In genomic region chr11:77475206-77475605, GRCh38 we compare ENCODE assay signal across 17 cellular contexts. TPM values are rescaled to one million over a fixed set of nuclear protein-coding genes. Genes with fewer than 3 reads are reported as not detected.
DNase-seq lines count a peak whose midpoint lies in the region; ATAC-seq, FAIRE-seq and TF ChIP-seq lines count a peak whose summit lies in the region.
"Had no signal": no experiment of that assay in that cellular context is flagged by ENCODE, and none has a peak within 500 bp of the region (broad histone marks: within the 10 kb centered on the region; RNA-seq: fewer than 3 reads in every experiment).

No MANE protein-coding gene starts in this region.

- no peak for TF ChIP-seq POLR2A in HepG2 (IDR thresholded peaks at IDR 0.05; ENCODE audit: insufficient read depth in 1 of 2, low read depth in 2 of 2, low read length in 2 of 2)
- TF ChIP-seq POLR2A in K562 (conservative IDR thresholded peaks at IDR 0.05): no peak

- peaks cover 25% of the 10 kb centered on the region for H3K4me1 Mint-ChIP-seq in type B pancreatic cell (ENCODE audit: unreplicated experiment)

- intact Hi-C loops in HepG2 (cut with micrococcal nuclease; ENCODE audit: unreplicated experiment): no loop called here
- intact Hi-C loops in K562 (cut with micrococcal nuclease): no loop called here

- ATAC-seq in HepG2 (no peak), K562 (no peak), esophagus mucosa (no peak), HG03045 (IDR thresholded peaks at IDR 0.05; ENCODE audit: unreplicated experiment) (no peak)
- ATAC-seq: foreskin keratinocyte had no signal

- H3K4me3 Mint-ChIP-seq in type B pancreatic cell: peak overlapping the region; percentile 74

- H2AFZ ChIP-seq in HepG2 (ENCODE audit: low read length): no peak overlapping the region
- 0 out of 2 replicates have a peak overlapping the region, but pooled peaks have one; percentile 100 for H2AFZ ChIP-seq in K562 (ENCODE audit: low read depth, low read length)

- DNase-seq in HepG2 (ENCODE audit: low spot score) (no peak), K562 (ENCODE audit: extremely low read depth in 1 of 4, low spot score in 3 of 4) (no peak), type B pancreatic cell (ENCODE audit: extremely low spot score, unreplicated experiment) (no peak), mesenteric fat pad (ENCODE audit: low spot score) (no peak)
- DNase-seq: activated CD8-positive, alpha-beta memory T cell treated with anti-CD3 and anti-CD28 coated beads, Interleukin-2, amount 50 U/mL, for 48 hours; BE2C; dorsolateral prefrontal cortex; foreskin keratinocyte; IMR-90; NCI-H1417 treated with DMSO at 0.1 percent for 48 hours; stimulated activated CD4-positive, alpha-beta T cell treated with anti-CD3 and anti-CD28 coated beads, Interleukin-2, amount 100 ng/mL, for 48 hours; stimulated activated naive CD4-positive, alpha-beta T cell; T1000 had no signal

- H3K27ac ChIP-seq in liver (ENCODE audit: low read depth in 1 of 2, low read length in 2 of 2): peak overlapping the region; percentile 72 to 94
- no peak overlapping the region for H3K27ac ChIP-seq in HepG2 (ENCODE audit: extremely low read length, insufficient read depth, low read length)
- no peak overlapping the region for H3K27ac ChIP-seq in K562 (ENCODE audit: extremely low read depth, low read depth, low read length)
- H3K27ac ChIP-seq in muscle layer of duodenum (ENCODE audit: low read length): peak overlapping the region; percentile 1

- H3K9me3 ChIP-seq in liver (ENCODE audit: control insufficient read depth in 4 of 4, low read length in 3 of 4) (no peaks in the 10 kb centered on the region), HepG2 (ENCODE audit: low read length) (no peaks in the 10 kb centered on the region), K562 (replicated peaks; ENCODE audit: control insufficient read depth, insufficient read depth, low read depth, low read length) (no peaks in the 10 kb centered on the region), muscle layer of duodenum (ENCODE audit: control insufficient read depth in 1 of 2, low read length in 2 of 2) (no peaks in the 10 kb centered on the region)
- H3K9me3 ChIP-seq: BE2C had no signal

- 50% methylated on average over 5 of the region's 5 CpGs for WGBS in liver
- WGBS in HepG2 (ENCODE audit: low lambda C conversion rate): 3% methylated on average over 5 of the region's 5 CpGs
- 50% methylated on average over 5 of the region's 5 CpGs for WGBS in K562 (ENCODE audit: insufficient coverage, low coverage, missing lambda C conversion rate)

- POLR2A ChIA-PET in HepG2 (lab: Yijun Ruan, JAX): no interaction called here
- POLR2A ChIA-PET in K562 (lab: Yijun Ruan, JAX): interaction anchor here (0.7 to 2.1 kb wide), 4 partner anchors 14 to 336 kb away, joined by 3 to 5 read pairs (median 4); no protein-coding TSS in a partner anchor

- H3K27ac Mint-ChIP-seq in type B pancreatic cell: peak overlapping the region; percentile 100

- CTCF ChIA-PET in HepG2 (lab: Yijun Ruan, JAX; ENCODE audit: low intra/inter-chr PET ratio, low total read pairs) (no interaction called here), K562 (lab: Yijun Ruan, JAX; ENCODE audit: low intra/inter-chr PET ratio) (no interaction called here)

- H3K9me3 Mint-ChIP-seq in type B pancreatic cell: no peaks in the 10 kb centered on the region

- no peaks in the 10 kb centered on the region for H3K79me2 ChIP-seq in HepG2 (ENCODE audit: insufficient read depth, low read length)
- H3K79me2 ChIP-seq in K562 (ENCODE audit: control insufficient read depth, insufficient read depth, low read length): no peaks in the 10 kb centered on the region

- H4K20me1 ChIP-seq in HepG2 (ENCODE audit: insufficient read depth, low read length): no peaks in the 10 kb centered on the region
- no peaks in the 10 kb centered on the region for H4K20me1 ChIP-seq in K562 (replicated peaks; ENCODE audit: control insufficient read depth, insufficient read depth, low read length)

- no peak for FAIRE-seq in HepG2 (lab: Jason Lieb, UNC)
- FAIRE-seq in K562 (lab: Jason Lieb, UNC): no peak

- H3K9ac ChIP-seq in liver (ENCODE audit: low read depth in 1 of 2, low read length in 2 of 2) (peak overlapping the region in 1 of 2 donors; percentile 60), HepG2 (ENCODE audit: insufficient read depth, low read depth, low read length) (no peak overlapping the region), K562 (ENCODE audit: insufficient read depth in 1 of 2, low read depth in 2 of 2, low read length in 2 of 2) (no peak overlapping the region)

- peaks cover 2 to 21% (median 10%) of the 10 kb centered on the region in 4 donors for H3K4me1 ChIP-seq in liver (ENCODE audit: control insufficient read depth in 4 of 4, insufficient read depth in 4 of 4, low read length in 3 of 4)
- peaks cover 50% of the 10 kb centered on the region for H3K4me1 ChIP-seq in HepG2 (ENCODE audit: insufficient read depth, low read length)
- H3K4me1 ChIP-seq in K562 (replicated peaks in 1 of 2; ENCODE audit: control insufficient read depth in 2 of 2, insufficient read depth in 2 of 2, low read length in 2 of 2): peaks cover 0 to 14% of the 10 kb centered on the region in 2 experiments; a peak in 1 of 5 replicates
- H3K4me1 ChIP-seq in muscle layer of duodenum (ENCODE audit: control insufficient read depth in 1 of 2, insufficient read depth in 2 of 2, low read length in 2 of 2): no peaks in the 10 kb centered on the region
- H3K4me1 ChIP-seq: BE2C had no signal

- no peak for TF ChIP-seq EP300 in HepG2 (IDR thresholded peaks at IDR 0.05; ENCODE audit: low read depth in 2 of 2, low read length in 2 of 2)
- no peak for TF ChIP-seq EP300 in HepG2 (CRISPR knock-in tag; IDR thresholded peaks at IDR 0.05; ENCODE audit: borderline replicate concordance)
- no peak for TF ChIP-seq EP300 in K562 (IDR thresholded peaks at IDR 0.05; ENCODE audit: low read length)

- H3K9me1 ChIP-seq in K562 (ENCODE audit: control insufficient read depth, insufficient read depth, low read length): no peaks in the 10 kb centered on the region

- no peak for TF ChIP-seq RAD21 in liver (IDR thresholded peaks at IDR 0.05)
- no peak for TF ChIP-seq RAD21 in HepG2 (CRISPR knock-in tag; IDR thresholded peaks at IDR 0.05)
- no peak for TF ChIP-seq RAD21 in K562 (CRISPR knock-in tag; conservative IDR thresholded peaks at IDR 0.05 in 1 of 2, IDR thresholded peaks at IDR 0.05 in 1 of 2)

- TF ChIP-seq CTCF in liver (IDR thresholded peaks at IDR 0.05; ENCODE audit: low read depth, low read length, missing input control): no peak
- TF ChIP-seq CTCF in HepG2 (CRISPR knock-in tag; IDR thresholded peaks at IDR 0.05): no peak
- no peak for TF ChIP-seq CTCF in K562 (IDR thresholded peaks at IDR 0.05 in 2 of 3, conservative IDR thresholded peaks at IDR 0.05 in 1 of 3; ENCODE audit: insufficient read depth in 2 of 3, low read depth in 1 of 3, low read length in 3 of 3)
- no peak for TF ChIP-seq CTCF in type B pancreatic cell (conservative IDR thresholded peaks at IDR 0.05)

- no peak overlapping the region for H3K4me3 ChIP-seq in liver (ENCODE audit: low read depth in 1 of 3, low read length in 3 of 3)
- no peak overlapping the region for H3K4me3 ChIP-seq in HepG2 (replicated peaks in 1 of 3; ENCODE audit: insufficient read depth in 1 of 3, low read depth in 2 of 3, low read length in 3 of 3)
- H3K4me3 ChIP-seq in K562: no peak overlapping the region
- H3K4me3 ChIP-seq in muscle layer of duodenum (ENCODE audit: low read depth in 1 of 2, low read length in 2 of 2): no peak overlapping the region

- H3K27me3 Mint-ChIP-seq in type B pancreatic cell: peaks cover 3% of the 10 kb centered on the region

- in situ Hi-C loops in HepG2 (cut with HindIII; ENCODE audit: extremely low pct_ligation_motif_present, low pct_unique_long_range_greater_than_20kb) (no loop called here), K562 (cut with MboI) (no loop called here)

- H3K4me2 ChIP-seq in HepG2 (ENCODE audit: low read depth, low read length): no peak overlapping the region
- no peak overlapping the region for H3K4me2 ChIP-seq in K562 (ENCODE audit: insufficient read depth, low read length)

- H3K36me3 Mint-ChIP-seq in type B pancreatic cell: no peaks in the 10 kb centered on the region

- no TSS peak for BruUV-seq in HepG2 (replicated peaks; lab: Mats Ljungman, UMichigan)
- BruUV-seq in K562 (replicated peaks; lab: Mats Ljungman, UMichigan): no TSS peak

- H3K36me3 ChIP-seq in liver (ENCODE audit: control insufficient read depth in 4 of 4, insufficient read depth in 3 of 4, low read depth in 1 of 4, low read length in 3 of 4) (no peaks in the 10 kb centered on the region), HepG2 (replicated peaks in 1 of 2; ENCODE audit: control insufficient read depth in 1 of 2, insufficient read depth in 2 of 2, low read length in 2 of 2) (no peaks in the 10 kb centered on the region), K562 (ENCODE audit: control insufficient read depth, insufficient read depth, low read length) (no peaks in the 10 kb centered on the region), muscle layer of duodenum (ENCODE audit: control insufficient read depth in 1 of 2, insufficient read depth in 2 of 2, low read length in 2 of 2) (no peaks in the 10 kb centered on the region)
- H3K36me3 ChIP-seq: BE2C had no signal

- H3K27me3 ChIP-seq in liver (ENCODE audit: control insufficient read depth in 4 of 4, insufficient read depth in 4 of 4, low read length in 3 of 4): no peaks in the 10 kb centered on the region
- peaks cover 0 to 24% of the 10 kb centered on the region in 2 experiments; a peak in 2 of 5 replicates for H3K27me3 ChIP-seq in HepG2 (ENCODE audit: control insufficient read depth in 1 of 2, insufficient read depth in 2 of 2, low read length in 2 of 2)
- H3K27me3 ChIP-seq in K562 (ENCODE audit: control insufficient read depth in 2 of 2, insufficient read depth in 2 of 2, low read length in 2 of 2): peaks cover 4 to 10% of the 10 kb centered on the region in 2 experiments; a peak in 4 of 5 replicates
- H3K27me3 ChIP-seq in muscle layer of duodenum (ENCODE audit: low read depth, low read length): no peaks in the 10 kb centered on the region
- H3K27me3 ChIP-seq: dorsolateral prefrontal cortex, foreskin keratinocyte had no signal

RNA-seq across cellular contexts. Expression of gene PAK1, which starts 1.3 kb away (rescaled TPM):
- total RNA-seq in liver: 10 to 100 TPM in 1 of 2 donors, 1 to 10 TPM in 1; 9.4 to 24.9 TPM
- polyA plus RNA-seq in liver: 1 to 10 TPM; 3.6 to 5.5 TPM
- 1.5 and 3.1 TPM in 2 replicates for total RNA-seq in HepG2 (2016; rRNA removed; fragmentation: Illumina TruSeq; extraction: Trizol)
- 2.0 and 3.0 TPM in 2 replicates for total RNA-seq in HepG2 (2016; cell fraction: cytosol; rRNA removed; fragmentation: Illumina TruSeq; extraction: Trizol; ENCODE audit: low read depth)
- 0.89 and 1.1 TPM in 2 replicates for total RNA-seq in HepG2 (2016; cell fraction: insoluble cytoplasmic fraction; rRNA removed; fragmentation: Illumina TruSeq; extraction: Trizol)
- total RNA-seq in HepG2 (2016; cell fraction: membrane; rRNA removed; fragmentation: Illumina TruSeq; extraction: Trizol): 1.5 and 1.8 TPM in 2 replicates
- total RNA-seq in HepG2 (2016; cell fraction: nucleus; rRNA removed; fragmentation: Illumina TruSeq; extraction: Trizol): 0.96 and 2.2 TPM in 2 replicates
- polyA plus RNA-seq in HepG2 (2011; rRNA removed): 4.3 and 4.9 TPM in 2 replicates
- polyA plus RNA-seq in HepG2 (2011; cell fraction: cytosol; rRNA removed): 1.7 and 3.1 TPM in 2 replicates
- 10.8 and 12.7 TPM in 2 replicates for polyA plus RNA-seq in HepG2 (2011; cell fraction: nucleus; rRNA removed)
- 3.3 and 5.7 TPM in 2 replicates for polyA plus RNA-seq in HepG2 (2012)
- polyA plus RNA-seq in HepG2 (2016; cell fraction: cytosol; fragmentation: Illumina TruSeq; extraction: Trizol; ENCODE audit: low read depth): 0.31 and 0.35 TPM in 2 replicates
- polyA plus RNA-seq in HepG2 (2016; cell fraction: insoluble cytoplasmic fraction; fragmentation: Illumina TruSeq; extraction: Trizol; ENCODE audit: low read depth): 1.5 and 2.0 TPM in 2 replicates
- 0.78 and 1.3 TPM in 2 replicates for polyA plus RNA-seq in HepG2 (2016; cell fraction: membrane; fragmentation: Illumina TruSeq; extraction: Trizol; ENCODE audit: low read depth)
- 3.3 and 3.9 TPM in 2 replicates for polyA plus RNA-seq in HepG2 (2016; cell fraction: nucleus; fragmentation: Illumina TruSeq; extraction: Trizol; ENCODE audit: insufficient read depth, low read depth)
- 1.7 and 35.6 TPM in 2 replicates for polyA minus RNA-seq in HepG2 (2011; rRNA and poly(A)+ RNA removed; ENCODE audit: low replicate concordance)
- polyA minus RNA-seq in HepG2 (2011; cell fraction: cytosol; rRNA and poly(A)+ RNA removed): 2.1 and 4.2 TPM in 2 replicates
- 7.5 and 9.6 TPM in 2 replicates for polyA minus RNA-seq in HepG2 (2011; cell fraction: nucleus; rRNA and poly(A)+ RNA removed)
- 2.6 and 7.2 TPM in 2 replicates for total RNA-seq in K562 (2011; cell fraction: chromatin; rRNA removed; ENCODE audit: low replicate concordance)
- 1.6 and 2.2 TPM in 2 replicates for total RNA-seq in K562 (2011; cell fraction: nucleolus; rRNA removed)
- 2.2 and 5.6 TPM in 2 replicates for total RNA-seq in K562 (2011; cell fraction: nucleoplasm; rRNA removed)
- 2.0 and 2.9 TPM in 2 replicates for total RNA-seq in K562 (2014; rRNA removed)
- total RNA-seq in K562 (2014; rRNA removed; fragmentation: Illumina TruSeq; extraction: Trizol): 1.1 and 1.9 TPM in 2 replicates
- 2.1 and 2.4 TPM in 2 replicates for total RNA-seq in K562 (2015; rRNA removed; fragmentation: Illumina TruSeq; extraction: Trizol)
- total RNA-seq in K562 (2021): 1.9 TPM in 2 replicates
- 10.3 and 11.7 TPM in 2 replicates for polyA plus RNA-seq in K562 (2011; rRNA removed)
- 5.2 and 9.3 TPM in 2 replicates for polyA plus RNA-seq in K562 (2011; cell fraction: cytosol; rRNA removed)
- 11.0 and 13.4 TPM in 2 replicates for polyA plus RNA-seq in K562 (2011; cell fraction: nucleus; rRNA removed)
- 2.2 and 2.4 TPM in 2 replicates for polyA plus RNA-seq in K562 (2012)
- polyA plus RNA-seq in K562 (2014; fragmentation: Illumina TruSeq; extraction: Trizol): 1.7 TPM in 2 replicates
- polyA plus RNA-seq in K562 (2014; fragmentation: Nextera tagmentation; extraction: Ambion mirVana): under 1 TPM; 0.52 to 0.80 TPM
- 1.9 and 2.2 TPM in 2 replicates for polyA plus RNA-seq in K562 (2014; rRNA removed)
- 18.2 and 19.3 TPM in 2 replicates for polyA minus RNA-seq in K562 (2011; rRNA and poly(A)+ RNA removed)
- 7.9 and 9.7 TPM in 2 replicates for polyA minus RNA-seq in K562 (2011; cell fraction: cytosol; rRNA and poly(A)+ RNA removed)
- 3.6 and 13.0 TPM in 2 replicates for polyA minus RNA-seq in K562 (2011; cell fraction: nucleus; rRNA and poly(A)+ RNA removed)
- 70.3 and 73.9 TPM in 2 replicates for total RNA-seq in type B pancreatic cell (ENCODE audit: low replicate concordance)
- 29.2 TPM for total RNA-seq in esophagus mucosa
- total RNA-seq in mesenteric fat pad: 27.4 TPM

Comparison
In these comparisons a context has a peak if more than half of its experiments do, and no peak if none do; other contexts are left out.
1. H3K27ac ChIP-seq: peak in liver (2 of 2) and muscle layer of duodenum (single experiment); none in HepG2 (single experiment) and K562 (single experiment).